In the genomic region with DNA sequence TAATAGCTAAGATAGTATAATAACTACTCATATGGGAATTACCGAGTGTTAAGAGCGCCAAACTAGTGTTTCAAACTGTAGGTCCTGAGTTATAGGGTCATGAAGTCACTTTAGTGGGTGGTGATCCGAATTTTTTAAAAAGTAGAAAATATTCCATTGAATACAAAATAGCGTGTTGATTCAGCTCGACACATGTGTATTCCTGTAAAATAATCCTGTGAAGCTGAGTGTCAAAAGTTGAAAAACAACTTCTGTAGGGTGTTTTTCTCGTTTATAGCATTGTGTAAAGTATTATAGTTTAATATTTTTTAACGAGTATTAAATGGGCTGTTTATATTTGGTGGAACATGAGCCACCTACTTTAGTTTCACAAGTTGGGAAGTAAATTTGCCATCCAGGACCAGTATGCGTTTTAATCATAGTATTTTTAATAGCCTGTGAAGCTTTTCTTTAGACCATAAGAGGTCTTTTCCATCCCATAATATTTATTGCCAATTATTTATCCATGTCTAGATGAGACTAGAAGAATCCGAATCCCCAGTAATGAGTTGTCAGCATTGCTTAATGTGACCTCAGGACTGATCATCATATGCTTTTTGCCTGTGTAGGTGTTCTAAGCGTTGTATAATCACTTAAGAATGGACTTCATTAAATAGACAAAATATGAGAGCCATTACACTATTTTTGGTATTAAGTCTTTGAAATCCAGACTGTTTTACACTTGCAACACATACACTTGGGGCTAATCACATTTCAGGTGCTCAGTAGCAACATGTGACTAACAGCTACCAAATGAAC, we compare ENCODE assay signal across 8 cellular contexts.
DNase-seq lines count a peak whose midpoint lies in the region; ATAC-seq, FAIRE-seq and TF ChIP-seq lines count a peak whose summit lies in the region.

No MANE protein-coding gene starts in this region.

- H3K9me3 ChIP-seq in A549 (no peaks in the 10 kb centered on the region), muscle layer of colon (ENCODE audit: low read length) (no peaks in the 10 kb centered on the region)

- H3K27ac ChIP-seq in A549 (peak overlapping the region; percentile 99 to 100; a peak in 5 of 6 replicates), brain microvascular endothelial cell (no peak overlapping the region), muscle layer of colon (ENCODE audit: low read depth, low read length) (peak overlapping the region; percentile 98)

- TF ChIP-seq POLR2A in A549 (IDR thresholded peaks at IDR 0.05; ENCODE audit: low read length): no peak

- peaks cover 46% of the 10 kb centered on the region for H3K4me1 ChIP-seq in A549
- H3K4me1 ChIP-seq in muscle layer of colon (ENCODE audit: insufficient read depth, low read length): peaks cover 56% of the 10 kb centered on the region

- H3K4me2 ChIP-seq in A549: peak overlapping the region; percentile 89

- TF ChIP-seq CTCF in A549 (IDR thresholded peaks at IDR 0.05): no peak
- no peak for TF ChIP-seq CTCF in HFFc6 (IDR thresholded peaks at IDR 0.05)
- no peak for TF ChIP-seq CTCF in brain microvascular endothelial cell (IDR thresholded peaks at IDR 0.05; ENCODE audit: low read depth, low read length, missing control alignments)

- DNase-seq in A549 (ENCODE audit: low read depth in 1 of 2, low spot score in 1 of 2) (no peak), HFFc6 (no peak), brain microvascular endothelial cell (no peak), germinal center (ENCODE audit: low spot score) (no peak), COR-L47 (lab: John Stamatoyannopoulos, UW) (no peak), NCI-H146 (lab: John Stamatoyannopoulos, UW) (no peak)
- DNase-seq in activated effector memory CD4-positive, alpha-beta T cell treated with anti-CD3 and anti-CD28 coated beads, Interleukin-2, amount 50 U/mL, for 16 hours: no peak

- no peak for TF ChIP-seq EP300 in A549 (IDR thresholded peaks at IDR 0.05)

- POLR2A ChIA-PET in A549 (lab: Yijun Ruan, JAX): interaction anchor here (0.6 to 3.8 kb wide), 3 partner anchors 11 to 542 kb away, joined by 4 to 29 read pairs (median 5); no protein-coding TSS in a partner anchor

- H3K36me3 ChIP-seq in brain microvascular endothelial cell (replicated peaks) (peaks cover 8% of the 10 kb centered on the region), muscle layer of colon (ENCODE audit: insufficient read depth, low read length) (no peaks in the 10 kb centered on the region)

- 15% methylated on average over 10 of the region's 10 CpGs for WGBS in A549 (ENCODE audit: missing lambda C conversion rate)

- peaks cover 57% of the 10 kb centered on the region for H3K4me1 Mint-ChIP-seq in HFFc6 (ENCODE audit: low read depth)

- H3K9ac ChIP-seq in muscle layer of colon (ENCODE audit: low read length): peak overlapping the region; percentile 66

- no peak for TF ChIP-seq RAD21 in A549 (conservative IDR thresholded peaks at IDR 0.05 in 1 of 2, IDR thresholded peaks at IDR 0.05 in 1 of 2)

- ATAC-seq in A549: no peak

- H3K4me3 ChIP-seq in A549 (peak overlapping the region; percentile 96), brain microvascular endothelial cell (ENCODE audit: low read depth, low read length) (peak overlapping the region; percentile 79), muscle layer of colon (ENCODE audit: low read depth in 1 of 2, low read length in 2 of 2) (peak overlapping the region in 1 of 2 donors; percentile 57)

- in situ Hi-C loops in brain microvascular endothelial cell (cut with HindIII; ENCODE audit: low pct_ligation_motif_present, low sequenced_read_pairs): no loop called here

- CTCF ChIA-PET in A549 (lab: Yijun Ruan, JAX): interaction anchor here (0.6 to 2.4 kb wide), 5 partner anchors 28 to 154 kb away, joined by 3 to 12 read pairs (median 3); no protein-coding TSS in a partner anchor

- peaks cover 4% of the 10 kb centered on the region for H3K27me3 Mint-ChIP-seq in HFFc6 (ENCODE audit: insufficient read depth)

- peaks cover 26% of the 10 kb centered on the region for H3K36me3 Mint-ChIP-seq in HFFc6 (ENCODE audit: low read depth)

- H3K27ac Mint-ChIP-seq in HFFc6: peak overlapping the region; percentile 79

- FAIRE-seq in A549 (lab: Jason Lieb, UNC): no peak

- H3K27me3 ChIP-seq in brain microvascular endothelial cell (replicated peaks): no peaks in the 10 kb centered on the region
- no peaks in the 10 kb centered on the region for H3K27me3 ChIP-seq in muscle layer of colon (ENCODE audit: control insufficient read depth in 1 of 2, insufficient read depth in 2 of 2, low read length in 2 of 2)

- no peaks in the 10 kb centered on the region for H3K9me3 Mint-ChIP-seq in HFFc6

- H3K4me3 Mint-ChIP-seq in HFFc6: peak overlapping the region; percentile 93

TF ChIP-seq in A549, 52 proteins besides CTCF, POLR2A, EP300 and RAD21:
- TF ChIP-seq FOSB (CRISPR knock-in tag; IDR thresholded peaks at IDR 0.05) (no peak), KDM1A (IDR thresholded peaks at IDR 0.05; ENCODE audit: low read depth) (no peak), NFE2L2 (conservative IDR thresholded peaks at IDR 0.05; ENCODE audit: low read length) (no peak), ZSCAN20 (CRISPR knock-in tag; IDR thresholded peaks at IDR 0.05) (no peak), MAFK (IDR thresholded peaks at IDR 0.05; ENCODE audit: partially characterized antibody) (no peak), JUNB (IDR thresholded peaks at IDR 0.05) (no peak), RCOR1 (IDR thresholded peaks at IDR 0.05; ENCODE audit: low read depth, low read length) (no peak), FOSL2 (IDR thresholded peaks at IDR 0.05) (no peak), FOSL2 (CRISPR knock-in tag; IDR thresholded peaks at IDR 0.05) (no peak), ZFP36 (IDR thresholded peaks at IDR 0.05; ENCODE audit: borderline replicate concordance, partially characterized antibody) (no peak), BHLHE40 (IDR thresholded peaks at IDR 0.05; ENCODE audit: low read depth, low read length) (no peak), MAZ (IDR thresholded peaks at IDR 0.05; ENCODE audit: borderline replicate concordance, low read depth, low read length) (no peak), NPAS2 (CRISPR knock-in tag; IDR thresholded peaks at IDR 0.05; ENCODE audit: borderline replicate concordance) (no peak), ZC3H11A (IDR thresholded peaks at IDR 0.05) (no peak)
- TF ChIP-seq, protein P1, sequence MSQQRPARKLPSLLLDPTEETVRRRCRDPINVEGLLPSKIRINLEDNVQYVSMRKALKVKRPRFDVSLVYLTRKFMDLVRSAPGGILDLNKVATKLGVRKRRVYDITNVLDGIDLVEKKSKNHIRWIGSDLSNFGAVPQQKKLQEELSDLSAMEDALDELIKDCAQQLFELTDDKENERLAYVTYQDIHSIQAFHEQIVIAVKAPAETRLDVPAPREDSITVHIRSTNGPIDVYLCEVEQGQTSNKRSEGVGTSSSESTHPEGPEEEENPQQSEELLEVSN (IDR thresholded peaks at IDR 0.05; ENCODE audit: borderline replicate concordance, low read depth): no peak
- TF ChIP-seq, protein P2, sequence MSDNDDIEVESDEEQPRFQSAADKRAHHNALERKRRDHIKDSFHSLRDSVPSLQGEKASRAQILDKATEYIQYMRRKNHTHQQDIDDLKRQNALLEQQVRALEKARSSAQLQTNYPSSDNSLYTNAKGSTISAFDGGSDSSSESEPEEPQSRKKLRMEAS (IDR thresholded peaks at IDR 0.05): no peak
- TF ChIP-seq, protein P3, sequence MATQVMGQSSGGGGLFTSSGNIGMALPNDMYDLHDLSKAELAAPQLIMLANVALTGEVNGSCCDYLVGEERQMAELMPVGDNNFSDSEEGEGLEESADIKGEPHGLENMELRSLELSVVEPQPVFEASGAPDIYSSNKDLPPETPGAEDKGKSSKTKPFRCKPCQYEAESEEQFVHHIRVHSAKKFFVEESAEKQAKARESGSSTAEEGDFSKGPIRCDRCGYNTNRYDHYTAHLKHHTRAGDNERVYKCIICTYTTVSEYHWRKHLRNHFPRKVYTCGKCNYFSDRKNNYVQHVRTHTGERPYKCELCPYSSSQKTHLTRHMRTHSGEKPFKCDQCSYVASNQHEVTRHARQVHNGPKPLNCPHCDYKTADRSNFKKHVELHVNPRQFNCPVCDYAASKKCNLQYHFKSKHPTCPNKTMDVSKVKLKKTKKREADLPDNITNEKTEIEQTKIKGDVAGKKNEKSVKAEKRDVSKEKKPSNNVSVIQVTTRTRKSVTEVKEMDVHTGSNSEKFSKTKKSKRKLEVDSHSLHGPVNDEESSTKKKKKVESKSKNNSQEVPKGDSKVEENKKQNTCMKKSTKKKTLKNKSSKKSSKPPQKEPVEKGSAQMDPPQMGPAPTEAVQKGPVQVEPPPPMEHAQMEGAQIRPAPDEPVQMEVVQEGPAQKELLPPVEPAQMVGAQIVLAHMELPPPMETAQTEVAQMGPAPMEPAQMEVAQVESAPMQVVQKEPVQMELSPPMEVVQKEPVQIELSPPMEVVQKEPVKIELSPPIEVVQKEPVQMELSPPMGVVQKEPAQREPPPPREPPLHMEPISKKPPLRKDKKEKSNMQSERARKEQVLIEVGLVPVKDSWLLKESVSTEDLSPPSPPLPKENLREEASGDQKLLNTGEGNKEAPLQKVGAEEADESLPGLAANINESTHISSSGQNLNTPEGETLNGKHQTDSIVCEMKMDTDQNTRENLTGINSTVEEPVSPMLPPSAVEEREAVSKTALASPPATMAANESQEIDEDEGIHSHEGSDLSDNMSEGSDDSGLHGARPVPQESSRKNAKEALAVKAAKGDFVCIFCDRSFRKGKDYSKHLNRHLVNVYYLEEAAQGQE (IDR thresholded peaks at IDR 0.05): no peak
